ENCODE assay signal across 16 cellular contexts in genomic region chr21:36909423-36909822, GRCh38. TPM values are rescaled to one million over a fixed set of nuclear protein-coding genes. Genes with fewer than 3 reads are reported as not detected.
DNase-seq lines count a peak whose midpoint lies in the region; ATAC-seq and TF ChIP-seq lines count a peak whose summit lies in the region.
"Had no signal": no experiment of that assay in that cellular context is flagged by ENCODE, and none has a peak within 500 bp of the region (broad histone marks: within the 10 kb centered on the region; RNA-seq: fewer than 3 reads in every experiment).

No MANE protein-coding gene starts in this region.

- H3K9me3 ChIP-seq in SK-N-MC (ENCODE audit: low read depth, low read length) (no peaks in the 10 kb centered on the region), fibroblast of lung (ENCODE audit: control insufficient read depth, insufficient read depth, low read depth, low read length) (no peaks in the 10 kb centered on the region), gastrocnemius medialis (no peaks in the 10 kb centered on the region)
- H3K9me3 ChIP-seq: psoas muscle had no signal

- H3K4me1 ChIP-seq in fibroblast of lung (ENCODE audit: control insufficient read depth, extremely low read depth, insufficient read depth, low read length), result peaks cover 13% of the 10 kb centered on the region
- peaks cover 3 to 20% of the 10 kb centered on the region in 2 donors for H3K4me1 ChIP-seq in gastrocnemius medialis

- no peaks in the 10 kb centered on the region for H3K9me3 Mint-ChIP-seq in stimulated activated naive CD8-positive, alpha-beta T cell treated with anti-CD3 and anti-CD28 coated beads, Interleukin-15, Interleukin-2, amounts not matched to agents 100 ng/mL and 50 ng/mL, for 24 hours
- H3K9me3 Mint-ChIP-seq: activated CD4-positive, alpha-beta T cell treated with anti-CD3 and anti-CD28 coated beads, Interleukin-2, amount 10 ng/mL, durations not matched to agents 7 days and 5 days; effector memory CD8-positive, alpha-beta T cell had no signal

- H3K27me3 Mint-ChIP-seq in stimulated activated naive CD8-positive, alpha-beta T cell treated with anti-CD3 and anti-CD28 coated beads, Interleukin-15, Interleukin-2, amounts not matched to agents 100 ng/mL and 50 ng/mL, for 24 hours, result no peaks in the 10 kb centered on the region
- H3K27me3 Mint-ChIP-seq: activated CD4-positive, alpha-beta T cell treated with anti-CD3 and anti-CD28 coated beads, Interleukin-2, amount 10 ng/mL, durations not matched to agents 7 days and 5 days; effector memory CD8-positive, alpha-beta T cell had no signal

- H3K36me3 ChIP-seq in SK-N-MC (ENCODE audit: insufficient read depth, low read length) (no peaks in the 10 kb centered on the region), fibroblast of lung (ENCODE audit: control insufficient read depth, insufficient read depth, low read length) (no peaks in the 10 kb centered on the region), gastrocnemius medialis (no peaks in the 10 kb centered on the region)

- peaks cover 12% of the 10 kb centered on the region for H3K4me1 Mint-ChIP-seq in stimulated activated naive CD8-positive, alpha-beta T cell treated with anti-CD3 and anti-CD28 coated beads, Interleukin-15, Interleukin-2, amounts not matched to agents 100 ng/mL and 50 ng/mL, for 24 hours (ENCODE audit: low read depth)

- H3K36me3 Mint-ChIP-seq in stimulated activated naive CD8-positive, alpha-beta T cell treated with anti-CD3 and anti-CD28 coated beads, Interleukin-15, Interleukin-2, amounts not matched to agents 100 ng/mL and 50 ng/mL, for 24 hours (ENCODE audit: low read depth), result no peaks in the 10 kb centered on the region

- in situ Hi-C loops in gastrocnemius medialis (cut with MboI; ENCODE audit: low sequenced_read_pairs in 4 of 4), result no loop called here

- H3K4me3 ChIP-seq in SK-N-MC (no peak overlapping the region), fibroblast of lung (replicated peaks in 1 of 4; ENCODE audit: control extremely low read depth in 1 of 4, insufficient read depth in 1 of 4, low read depth in 3 of 4, low read length in 4 of 4) (no peak overlapping the region), gastrocnemius medialis (no peak overlapping the region)
- H3K4me3 ChIP-seq: GM12878, psoas muscle had no signal

- H3K4me3 Mint-ChIP-seq in stimulated activated naive CD8-positive, alpha-beta T cell treated with anti-CD3 and anti-CD28 coated beads, Interleukin-15, Interleukin-2, amounts not matched to agents 100 ng/mL and 50 ng/mL, for 24 hours, result no peak overlapping the region
- H3K4me3 Mint-ChIP-seq: activated CD4-positive, alpha-beta T cell treated with anti-CD3 and anti-CD28 coated beads, Interleukin-2, amount 10 ng/mL, durations not matched to agents 7 days and 5 days; effector memory CD8-positive, alpha-beta T cell had no signal

- H3K27ac ChIP-seq in SK-N-MC, result peak overlapping the region; percentile 34; the same call in 1 of the 2 replicates
- H3K27ac ChIP-seq in fibroblast of lung (ENCODE audit: insufficient read depth, low read length), result peak overlapping the region; percentile 92
- H3K27ac ChIP-seq in gastrocnemius medialis, result no peak overlapping the region
- H3K27ac ChIP-seq: C4-2B, psoas muscle had no signal

- H3K4me2 ChIP-seq in fibroblast of lung (ENCODE audit: extremely low read depth, insufficient read depth, low read length), result peak overlapping the region; percentile 11

- ATAC-seq in stimulated activated naive CD8-positive, alpha-beta T cell treated with anti-CD3 and anti-CD28 coated beads, Interleukin-15, Interleukin-2, amounts not matched to agents 100 U/mL and 50 U/mL, for 24 hours, result no peak
- ATAC-seq in GM18517 (IDR thresholded peaks at IDR 0.05; ENCODE audit: unreplicated experiment) (no peak), gastrocnemius medialis (no peak), HG02759 (IDR thresholded peaks at IDR 0.05; ENCODE audit: unreplicated experiment) (no peak)
- ATAC-seq: effector memory CD8-positive, alpha-beta T cell; GM12878; psoas muscle had no signal

- H4K20me1 ChIP-seq in fibroblast of lung (ENCODE audit: control insufficient read depth, extremely low read depth, insufficient read depth, low read length), result peaks cover 2% of the 10 kb centered on the region

- DNase-seq in stimulated activated naive CD8-positive, alpha-beta T cell treated with anti-CD3 and anti-CD28 coated beads, Interleukin-15, Interleukin-2, amounts not matched to agents 100 U/mL and 50 U/mL, for 24 hours, result no peak
- DNase-seq in SK-N-MC (ENCODE audit: low read depth, low spot score) (no peak), fibroblast of lung (ENCODE audit: low read depth in 2 of 2) (peak; percentile 12 to 20), gastrocnemius medialis (no peak)
- DNase-seq: activated CD4-positive, alpha-beta T cell treated with anti-CD3 and anti-CD28 coated beads, Interleukin-2, amount 10 ng/mL, durations not matched to agents 7 days and 5 days; activated gamma-delta T cell treated with Interleukin-2 at 50 U/mL for 16 hours; DND-41; effector memory CD8-positive, alpha-beta T cell; glutamatergic neuron; NCI-H524 treated with DMSO at 0.1 percent for 48 hours; psoas muscle had no signal

- no peak for TF ChIP-seq POLR2A in gastrocnemius medialis (IDR thresholded peaks at IDR 0.05)

- TF ChIP-seq CTCF in fibroblast of lung (conservative IDR thresholded peaks at IDR 0.05 in 1 of 2, IDR thresholded peaks at IDR 0.05 in 1 of 2; ENCODE audit: low read depth in 1 of 2, low read length in 2 of 2) (no peak), gastrocnemius medialis (IDR thresholded peaks at IDR 0.05 in 4 of 5, conservative IDR thresholded peaks at IDR 0.05 in 1 of 5) (no peak)

- H3K27me3 ChIP-seq in fibroblast of lung (ENCODE audit: control insufficient read depth, insufficient read depth, low read length) (no peaks in the 10 kb centered on the region), gastrocnemius medialis (no peaks in the 10 kb centered on the region)

- no peak overlapping the region for H2AFZ ChIP-seq in fibroblast of lung (ENCODE audit: low read length)

- H3K27ac Mint-ChIP-seq in stimulated activated naive CD8-positive, alpha-beta T cell treated with anti-CD3 and anti-CD28 coated beads, Interleukin-15, Interleukin-2, amounts not matched to agents 100 ng/mL and 50 ng/mL, for 24 hours, result peak overlapping the region; percentile 38

- no peaks in the 10 kb centered on the region for H3K79me2 ChIP-seq in fibroblast of lung (ENCODE audit: control insufficient read depth, insufficient read depth, low read length)

- H3K9ac ChIP-seq in SK-N-MC (ENCODE audit: insufficient read length) (no peak overlapping the region), fibroblast of lung (ENCODE audit: insufficient read depth, low read length) (peak overlapping the region; percentile 51)

- intact Hi-C loops in gastrocnemius medialis (cut with DNase I; ENCODE audit: low total_unique reads), result no loop called here

RNA-seq across cellular contexts. Expression of gene HLCS, which starts 57.0 kb away (rescaled TPM):
- total RNA-seq in fibroblast of lung, result 31.3 and 40.0 TPM in 2 replicates
- 17.3 and 23.1 TPM in 2 replicates for polyA plus RNA-seq in fibroblast of lung
- 13.9 and 20.4 TPM in 2 replicates for polyA plus RNA-seq in fibroblast of lung (2012)
- 16.9 and 35.3 TPM in 2 replicates for polyA minus RNA-seq in fibroblast of lung (ENCODE audit: low replicate concordance)
- 10 to 100 TPM; 10.6 to 18.4 (median 15.4) TPM for total RNA-seq in gastrocnemius medialis

Comparison
In these comparisons a context has a peak if more than half of its experiments do, and no peak if none do; other contexts are left out.
1. DNase-seq: peak in fibroblast of lung (2 of 2); none in stimulated activated naive CD8-positive, alpha-beta T cell treated with anti-CD3 and anti-CD28 coated beads, Interleukin-15, Interleukin-2, amounts not matched to agents 100 U/mL and 50 U/mL, for 24 hours (single experiment), SK-N-MC (single experiment) and gastrocnemius medialis (0 of 2).
2. H3K27ac ChIP-seq: peak in SK-N-MC (single experiment) and fibroblast of lung (single experiment); none in gastrocnemius medialis (0 of 4).